ENCODE assay signal across 21 cellular contexts in the genomic region with DNA sequence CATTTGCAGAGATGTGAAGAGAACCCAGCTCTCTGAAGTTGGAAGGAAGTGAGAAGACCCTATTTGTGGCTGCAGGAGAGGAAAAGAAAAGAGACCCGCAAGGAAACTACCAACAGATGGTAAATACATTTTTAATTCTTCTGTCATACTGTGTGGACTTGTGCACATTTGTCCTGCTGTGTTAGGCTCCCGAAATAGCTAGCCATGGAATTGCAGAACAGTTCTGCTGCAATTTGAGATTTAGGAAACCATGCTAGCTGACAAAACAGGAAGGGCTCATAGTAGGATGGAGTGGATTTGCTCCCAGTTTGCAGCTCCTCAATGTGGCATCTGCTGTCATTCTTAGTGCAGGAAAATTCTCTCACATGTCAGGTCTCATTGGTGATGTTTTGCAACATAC.
"Had no signal": no experiment of that assay in that cellular context is flagged by ENCODE, and none has a peak within 500 bp of the region (broad histone marks: within the 10 kb centered on the region; RNA-seq: fewer than 3 reads in every experiment).

No MANE protein-coding gene starts in this region.

- H2AFZ ChIP-seq: neural progenitor cell had no signal

- H3K4me3 ChIP-seq: esophagus muscularis mucosa, gastroesophageal sphincter, mucosa of descending colon, neural progenitor cell, ovary, right lobe of liver, spleen, thoracic aorta, transverse colon had no signal

- H3K9ac ChIP-seq: neural progenitor cell had no signal

- DNase-seq: cortex of kidney; effector memory CD4-positive, alpha-beta T cell; glutamatergic neuron; islet precursor cell; mucosa of descending colon; nucleus accumbens; ovary; right lobe of liver; spleen; stimulated activated CD4-positive, alpha-beta T cell treated with anti-CD3 and anti-CD28 coated beads, Interleukin-15, amount 100 ng/mL, for 24 hours; stimulated activated CD4-positive, alpha-beta T cell treated with anti-CD3 and anti-CD28 coated beads, Interleukin-1b, Interleukin-23, amount 100 ng/mL, for 48 hours; stimulated activated CD4-positive, alpha-beta T cell treated with anti-CD3 and anti-CD28 coated beads, Interleukin-4, amount 100 ng/mL, for 4 hours; stimulated activated naive B cell treated with anti-CD40 and anti-IgM and Interleukin-4, amounts not matched to agents 10 μg/mL and 1 μg/mL and 100 μg/mL, for 72 hours; stimulated activated naive CD8-positive, alpha-beta T cell treated with anti-CD3 and anti-CD28 coated beads, Interleukin-15, amount 100 ng/mL, for 72 hours; transverse colon had no signal

- H3K27me3 ChIP-seq: esophagus muscularis mucosa, gastroesophageal sphincter, neural progenitor cell, ovary, right lobe of liver, spleen, transverse colon had no signal

- H3K4me2 ChIP-seq: neural progenitor cell had no signal

- H3K9me3 ChIP-seq: esophagus muscularis mucosa, gastroesophageal sphincter, mucosa of descending colon, ovary, right lobe of liver, thoracic aorta, transverse colon had no signal

- H3K36me3 ChIP-seq: esophagus muscularis mucosa, gastroesophageal sphincter, neural progenitor cell, ovary, right lobe of liver, spleen, thoracic aorta, transverse colon had no signal

- H3K27ac ChIP-seq: esophagus muscularis mucosa, gastroesophageal sphincter, neural progenitor cell, ovary, right lobe of liver, spleen, thoracic aorta, transverse colon had no signal

- ATAC-seq: gastroesophageal sphincter; left lobe of liver; mucosa of descending colon; natural killer cell treated with Interleukin-12 subunit alpha and Interleukin-12 subunit beta and Interleukin-15 and Interleukin-18, amount 100 ng/mL, for 72 hours; right lobe of liver; stimulated activated naive B cell treated with anti-CD40 and anti-IgM and Interleukin-4, amounts not matched to agents 10 μg/mL and 1 μg/mL and 100 μg/mL, for 72 hours; stimulated activated naive CD8-positive, alpha-beta T cell treated with anti-CD3 and anti-CD28 coated beads, Interleukin-15, amount 100 ng/mL, for 72 hours had no signal
